In genomic region chr12:53625946-53626701, GRCh38 we compare ENCODE assay signal across 8 cellular contexts. TPM values are rescaled to one million over a fixed set of nuclear protein-coding genes. Genes with fewer than 3 reads are reported as not detected.
DNase-seq lines count a peak whose midpoint lies in the region; ATAC-seq and TF ChIP-seq lines count a peak whose summit lies in the region.

TSS of gene ATF7 (minus strand) at chr12:53626382. CDS start at chr12:53601000, 25,382 bp downstream.

- TF ChIP-seq CTCF in KMS-11 (conservative IDR thresholded peaks at IDR 0.05; ENCODE audit: low read depth, low read length) (no peak), Peyer's patch (IDR thresholded peaks at IDR 0.05) (no peak)

- H3K36me3 ChIP-seq in KMS-11 (ENCODE audit: insufficient read depth) (no peaks in the 10 kb centered on the region), Peyer's patch (no peaks in the 10 kb centered on the region), muscle layer of colon (ENCODE audit: insufficient read depth, low read length) (no peaks in the 10 kb centered on the region)

- ATAC-seq in GM21737 (IDR thresholded peaks at IDR 0.05; ENCODE audit: unreplicated experiment) = peak; percentile 92
- peak; percentile 98 for ATAC-seq in esophagus mucosa

- peak in 1 of 2 donors; percentile 61 for TF ChIP-seq POLR2A in Peyer's patch (IDR thresholded peaks at IDR 0.05)

- H3K27ac ChIP-seq in KMS-11 (peak within 1 kb of the TSS; percentile 59), Peyer's patch (peak within 1 kb of the TSS; percentile 82 to 96 (median 89)), muscle layer of colon (ENCODE audit: low read depth, low read length) (peak within 1 kb of the TSS; percentile 93)

- H3K4me1 ChIP-seq in KMS-11 (ENCODE audit: low read depth, poor library complexity, severe bottlenecking) (peaks cover 33% of the 10 kb centered on the region), Peyer's patch (peaks cover 0 to 21% (median 4%) of the 10 kb centered on the region in 4 donors), muscle layer of colon (ENCODE audit: insufficient read depth, low read length) (peaks cover 16% of the 10 kb centered on the region)

- H3K27me3 ChIP-seq in KMS-11 (ENCODE audit: insufficient read depth, low read depth) (no peaks in the 10 kb centered on the region), Peyer's patch (no peaks in the 10 kb centered on the region), muscle layer of colon (ENCODE audit: control insufficient read depth in 1 of 2, insufficient read depth in 2 of 2, low read length in 2 of 2) (no peaks in the 10 kb centered on the region)

- DNase-seq in DMS53 treated with DMSO at 0.1 percent for 48 hours (lab: John Stamatoyannopoulos, UW; ENCODE audit: unreplicated experiment) (peak; percentile 96), Peyer's patch (peak; percentile 97 to 100 (median 98))
- DNase-seq in activated T-cell treated with anti-CD3 and anti-CD28 coated beads, Interleukin-2, amount 50 U/mL, for 48 hours = peak; percentile 100
- DNase-seq in stimulated activated CD8-positive, alpha-beta memory T cell treated with anti-CD3 and anti-CD28 coated beads, Interleukin-7, amount 100 ng/mL, for 24 hours (ENCODE audit: low read depth) = peak; percentile 95

- H3K79me2 ChIP-seq in KMS-11 (ENCODE audit: insufficient read depth, low read depth) = peaks cover 43% of the 10 kb centered on the region

- H3K9me3 ChIP-seq in Peyer's patch = no peaks in the 10 kb centered on the region
- no peaks in the 10 kb centered on the region for H3K9me3 ChIP-seq in muscle layer of colon (ENCODE audit: low read length)

- H4K20me1 ChIP-seq in KMS-11 (ENCODE audit: insufficient read depth) = no peaks in the 10 kb centered on the region

- peak within 1 kb of the TSS; percentile 89 for H3K4me3 ChIP-seq in KMS-11 (IDR thresholded peaks at IDR 0.05; ENCODE audit: insufficient read depth, low read depth, low read length)
- peak within 1 kb of the TSS; percentile 53 to 88 (median 62) for H3K4me3 ChIP-seq in Peyer's patch
- H3K4me3 ChIP-seq in muscle layer of colon (ENCODE audit: low read depth in 1 of 2, low read length in 2 of 2) = peak within 1 kb of the TSS; percentile 63 to 91

- H3K9ac ChIP-seq in KMS-11 = peak within 1 kb of the TSS; percentile 78
- peak within 1 kb of the TSS; percentile 79 for H3K9ac ChIP-seq in muscle layer of colon (ENCODE audit: low read length)

- H3K4me2 ChIP-seq in KMS-11 = peak within 1 kb of the TSS; percentile 91

- peak within 1 kb of the TSS; percentile 70 for H2AFZ ChIP-seq in KMS-11 (ENCODE audit: low read depth)

RNA-seq across cellular contexts. Expression of gene ATF7, which starts in this region (rescaled TPM):
- total RNA-seq in Peyer's patch = 10 to 100 TPM; 25.6 to 38.0 (median 29.8) TPM
- 29.7 TPM for total RNA-seq in esophagus mucosa

Comparison
In these comparisons a context has a peak if more than half of its experiments do, and no peak if none do; other contexts are left out.
1. Peak in every context shown above with its lines: DNase-seq, ATAC-seq, H3K4me3 ChIP-seq and H3K27ac ChIP-seq.